Comparison of ENCODE assay signal across 20 cellular contexts in genomic region chr7:82347808-82348207, GRCh38.
"Had no signal": no experiment of that assay in that cellular context is flagged by ENCODE, and none has a peak within 500 bp of the region (broad histone marks: within the 10 kb centered on the region; RNA-seq: fewer than 3 reads in every experiment).

No MANE protein-coding gene starts in this region.

- H3K4me3 ChIP-seq: left lung, right lobe of liver, stomach, testis had no signal

- H3K36me3 ChIP-seq: left lung, right lobe of liver, stomach had no signal

- H3K27me3 ChIP-seq: dorsolateral prefrontal cortex, heart left ventricle, left lung, right lobe of liver, stomach, testis had no signal

- H3K9me3 ChIP-seq: heart left ventricle, left lung, right lobe of liver, stomach, testis had no signal

- ATAC-seq: activated CD8-positive, alpha-beta T cell treated with anti-CD3 and anti-CD28 coated beads for 36 hours; activated T-helper 17 cell treated with anti-CD3 and anti-CD28 coated beads, Interleukin-2, amount 50 U/mL, for 72 hours; foreskin keratinocyte; left lung; right lobe of liver; stimulated activated effector memory CD8-positive, alpha-beta T cell treated with anti-CD3 and anti-CD28 coated beads, Interleukin-12 subunit alpha, Interleukin-12 subunit beta, amount 100 ng/mL, for 72 hours had no signal

- DNase-seq: activated CD4-positive, alpha-beta T cell treated with anti-CD3 and anti-CD28 coated beads, Interleukin-2, amount 10 ng/mL, durations not matched to agents 24 days and 14 days; activated CD4-positive, CD25-positive, alpha-beta regulatory T cell; activated CD8-positive, alpha-beta T cell treated with anti-CD3 and anti-CD28 coated beads for 36 hours; activated naive CD4-positive, alpha-beta T cell; activated naive CD8-positive, alpha-beta T cell treated with anti-CD3 and anti-CD28 coated beads for 36 hours; activated T-cell treated with anti-CD3 and anti-CD28 coated beads, Interleukin-2, amount 50 U/mL, for 1 hour; amniotic stem cell; dorsolateral prefrontal cortex; endodermal cell; foreskin keratinocyte; heart left ventricle; left lung; right lobe of liver; small intestine; stimulated activated CD4-positive, alpha-beta T cell treated with anti-CD3 and anti-CD28 coated beads, Interleukin-4, amount 100 ng/mL, for 1 hour; stomach had no signal

- H3K27ac ChIP-seq: epithelial cell of prostate, foreskin keratinocyte, left lung, right lobe of liver, stomach, testis had no signal

- H3K4me1 ChIP-seq: foreskin keratinocyte, left lung, right lobe of liver, stomach, testis had no signal
